16 cellular contexts compared by ENCODE assay signal in the genomic region with DNA sequence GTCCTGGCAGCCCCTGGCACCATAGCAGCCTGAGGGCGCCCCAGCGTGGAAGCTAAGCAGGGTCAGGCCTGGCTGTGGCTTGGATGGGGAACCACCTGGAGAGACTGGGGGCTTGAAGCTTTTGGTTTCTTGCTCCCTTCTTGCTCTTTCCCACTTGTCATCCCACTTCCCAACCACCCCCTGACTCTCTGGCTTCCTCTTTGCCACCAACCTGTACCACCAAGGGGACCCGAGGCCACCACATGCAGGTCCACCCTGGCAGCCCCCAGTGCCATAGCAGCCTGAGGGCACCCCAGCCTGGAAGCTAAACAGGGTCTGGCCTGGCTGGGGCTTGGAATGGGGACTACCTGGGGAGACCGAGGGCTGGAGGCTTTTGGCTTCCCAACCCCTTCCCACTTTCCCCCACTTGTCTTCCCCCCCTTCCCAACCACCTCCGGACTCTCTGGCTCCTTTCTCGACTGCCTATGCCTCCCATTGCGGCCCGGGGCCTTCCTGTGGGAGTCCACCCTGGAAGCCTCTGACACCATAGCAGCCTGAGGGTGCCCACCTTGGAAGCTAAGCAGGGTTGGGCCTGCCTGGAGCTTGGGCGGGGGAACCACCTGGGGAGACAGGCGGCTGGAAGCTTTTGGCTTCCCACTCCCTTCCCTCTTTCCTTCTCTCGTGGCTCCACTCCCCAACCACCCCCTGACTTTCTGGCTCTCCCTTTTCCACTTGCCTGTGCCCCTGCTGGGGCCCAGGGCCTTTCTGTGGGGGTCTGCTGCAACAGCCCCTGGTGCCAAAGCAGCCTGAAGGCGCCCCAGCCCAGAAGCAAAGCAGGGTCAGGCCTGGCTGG.
DNase-seq lines count a peak whose midpoint lies in the region; ATAC-seq, FAIRE-seq and TF ChIP-seq lines count a peak whose summit lies in the region.
"Had no signal": no experiment of that assay in that cellular context is flagged by ENCODE, and none has a peak within 500 bp of the region (broad histone marks: within the 10 kb centered on the region; RNA-seq: fewer than 3 reads in every experiment).

No MANE protein-coding gene starts in this region.

- H3K36me3 ChIP-seq in lower lobe of right lung: no peaks in the 10 kb centered on the region
- H3K36me3 ChIP-seq: BLaER1 treated with 17β-estradiol and CSF1 and Interleukin-3, amounts not matched to agents 10 nM and 100 nM; HAP-1 had no signal

- intact Hi-C loops in lower lobe of right lung (cut with DNase I): no loop called here
- intact Hi-C loops in posterior vena cava (cut with DNase I): no loop called here

- H3K27me3 ChIP-seq in lower lobe of right lung (ENCODE audit: low read depth): no peaks in the 10 kb centered on the region
- H3K27me3 ChIP-seq: BLaER1 treated with 17β-estradiol and CSF1 and Interleukin-3, amounts not matched to agents 10 nM and 100 nM had no signal

- no peak for ATAC-seq in lower lobe of right lung
- ATAC-seq: HepG2 had no signal

- no peak for TF ChIP-seq CTCF in lower lobe of right lung (IDR thresholded peaks at IDR 0.05)

- H3K27ac ChIP-seq in lower lobe of right lung: no peak overlapping the region
- H3K27ac ChIP-seq: BLaER1 treated with 17β-estradiol and CSF1 and Interleukin-3, amounts not matched to agents 10 nM and 100 nM had no signal

- no peak overlapping the region for H3K4me3 ChIP-seq in lower lobe of right lung
- H3K4me3 ChIP-seq: BLaER1 treated with 17β-estradiol and CSF1 and Interleukin-3, amounts not matched to agents 10 nM and 100 nM; HAP-1 had no signal

- H3K4me1 ChIP-seq in lower lobe of right lung: no peaks in the 10 kb centered on the region
- H3K4me1 ChIP-seq: BLaER1 treated with 17β-estradiol and CSF1 and Interleukin-3, amounts not matched to agents 10 nM and 100 nM; HAP-1 had no signal

- DNase-seq in GM03348 (ENCODE audit: low spot score) (peak; percentile 4), GM12892 (ENCODE audit: insufficient read length) (peak; percentile 8), lower lobe of right lung (peak; percentile 31), posterior vena cava (ENCODE audit: low spot score) (peak; percentile 50), NCI-H1105 (lab: John Stamatoyannopoulos, UW) (no peak), CD1c-positive myeloid dendritic cell (ENCODE audit: extremely low spot score) (no peak), NCI-H1048 (lab: John Stamatoyannopoulos, UW) (no peak)
- DNase-seq: ACHN; Calu3; CD4-positive, alpha-beta T cell; DMS 273 treated with DMSO at 0.1 percent for 48 hours had no signal

- TF ChIP-seq POLR2A in GM12892 (IDR thresholded peaks at IDR 0.05; ENCODE audit: low read depth, low read length): no peak

- no peak for FAIRE-seq in GM12892 (lab: Jason Lieb, UNC)
- FAIRE-seq: H1, HepG2, HTR-8/SVneo had no signal

- peaks cover 6% of the 10 kb centered on the region for H3K9me3 ChIP-seq in lower lobe of right lung
- H3K9me3 ChIP-seq: HAP-1 had no signal

Comparison
In these comparisons a context has a peak if more than half of its experiments do, and no peak if none do; other contexts are left out.
1. DNase-seq: peak in GM03348 (single experiment), GM12892 (single experiment), lower lobe of right lung (single experiment) and posterior vena cava (single experiment); none in NCI-H1105 (single experiment), CD1c-positive myeloid dendritic cell (single experiment) and NCI-H1048 (single experiment).